Comparison of ENCODE assay signal across 16 cellular contexts in genomic region chr4:26377352-26378311, GRCh38. TPM values are rescaled to one million over a fixed set of nuclear protein-coding genes. Genes with fewer than 3 reads are reported as not detected.
DNase-seq lines count a peak whose midpoint lies in the region; ATAC-seq and TF ChIP-seq lines count a peak whose summit lies in the region.
"Had no signal": no experiment of that assay in that cellular context is flagged by ENCODE, and none has a peak within 500 bp of the region (broad histone marks: within the 10 kb centered on the region; RNA-seq: fewer than 3 reads in every experiment).

No MANE protein-coding gene starts in this region.

- no peak overlapping the region for H3K4me3 ChIP-seq in cardiac muscle cell

- H3K27ac ChIP-seq in cardiac muscle cell = peak overlapping the region; percentile 74

- ATAC-seq in left ventricle myocardium superior = peak; percentile 37
- ATAC-seq: PC-3 had no signal

- H3K9me3 ChIP-seq in cardiac muscle cell (ENCODE audit: low read depth) = no peaks in the 10 kb centered on the region

- DNase-seq in cardiac muscle cell (ENCODE audit: low read depth in 1 of 2, low spot score in 1 of 2) (peak in 1 of 2 donors; percentile 32), cardiac septum (ENCODE audit: low spot score) (no peak), NOMO-1 treated with dmso at 0.1 percent for 144 hours (lab: John Stamatoyannopoulos, UW; ENCODE audit: unreplicated experiment) (peak; percentile 66), left ventricle myocardium superior (no peak), AG08396 (ENCODE audit: low spot score) (no peak), posterior cingulate gyrus (no peak), iPS-NIHi11 (ENCODE audit: low spot score) (no peak), NCI-H226 (no peak)
- DNase-seq: activated CD8-positive, alpha-beta memory T cell treated with anti-CD3 and anti-CD28 coated beads for 24 hours; activated naive CD4-positive, alpha-beta T cell treated with anti-CD3 and anti-CD28 coated beads, Interleukin-2, amount 50 U/mL, for 16 hours; central memory CD4-positive, alpha-beta T cell; islet precursor cell; NCI-H2171; PC-3; stimulated activated CD4-positive, alpha-beta T cell treated with anti-CD3 and anti-CD28 coated beads, Interleukin-4, amount 100 ng/mL, for 24 hours; stimulated activated naive CD4-positive, alpha-beta T cell treated with Interleukin-2 at 50 U/mL for 16 hours had no signal

- H3K36me3 ChIP-seq in cardiac muscle cell = no peaks in the 10 kb centered on the region

- TF ChIP-seq CTCF in cardiac muscle cell (IDR thresholded peaks at IDR 0.05; ENCODE audit: low read depth, low read length) = no peak

- peaks cover 46% of the 10 kb centered on the region for H3K4me1 ChIP-seq in cardiac muscle cell (ENCODE audit: low read depth)

- H3K27me3 ChIP-seq in cardiac muscle cell = no peaks in the 10 kb centered on the region

- intact Hi-C loops in cardiac septum (cut with DNase I) = no loop called here
- intact Hi-C loops in left ventricle myocardium superior (cut with micrococcal nuclease) = no loop called here
- intact Hi-C loops in posterior cingulate gyrus (cut with DNase I) = no loop called here

RNA-seq across cellular contexts. Expression of gene RBPJ, which starts 56.8 kb away (rescaled TPM):
- total RNA-seq in cardiac muscle cell (33.0 and 50.3 TPM in 2 replicates), cardiac septum (38.2 TPM), left ventricle myocardium superior (48.4 TPM)
- 80.3 and 94.2 TPM in 2 replicates for polyA plus RNA-seq in cardiac muscle cell
